ENCODE assay signal across 3 cellular contexts in the genomic region with DNA sequence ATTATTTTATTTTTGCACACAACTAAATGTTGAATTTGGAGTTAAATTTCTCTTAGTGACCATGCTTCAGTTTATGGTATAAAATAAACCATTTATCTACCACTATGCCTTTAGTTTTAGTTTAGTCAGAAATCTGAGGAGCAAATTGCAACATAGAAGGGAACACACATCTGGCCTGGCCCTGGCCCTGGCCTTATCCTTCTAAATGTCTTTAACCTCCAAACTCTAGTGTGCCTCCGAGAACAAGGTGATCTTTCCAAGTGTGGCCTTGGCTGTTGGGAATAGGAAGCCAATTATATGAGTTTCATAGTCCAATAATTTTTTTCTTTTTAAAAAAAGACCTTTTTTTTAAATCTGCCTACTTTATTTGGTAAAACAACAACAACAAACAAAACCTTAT.
"Had no signal": no experiment of that assay in that cellular context is flagged by ENCODE, and none has a peak within 500 bp of the region (broad histone marks: within the 10 kb centered on the region; RNA-seq: fewer than 3 reads in every experiment).

No MANE protein-coding gene starts in this region.

- H3K4me3 ChIP-seq: GM12878 had no signal

- ATAC-seq: GM12878 had no signal

- DNase-seq: GDM1, GF-D8 had no signal
